14 cellular contexts compared by ENCODE assay signal in the genomic region with DNA sequence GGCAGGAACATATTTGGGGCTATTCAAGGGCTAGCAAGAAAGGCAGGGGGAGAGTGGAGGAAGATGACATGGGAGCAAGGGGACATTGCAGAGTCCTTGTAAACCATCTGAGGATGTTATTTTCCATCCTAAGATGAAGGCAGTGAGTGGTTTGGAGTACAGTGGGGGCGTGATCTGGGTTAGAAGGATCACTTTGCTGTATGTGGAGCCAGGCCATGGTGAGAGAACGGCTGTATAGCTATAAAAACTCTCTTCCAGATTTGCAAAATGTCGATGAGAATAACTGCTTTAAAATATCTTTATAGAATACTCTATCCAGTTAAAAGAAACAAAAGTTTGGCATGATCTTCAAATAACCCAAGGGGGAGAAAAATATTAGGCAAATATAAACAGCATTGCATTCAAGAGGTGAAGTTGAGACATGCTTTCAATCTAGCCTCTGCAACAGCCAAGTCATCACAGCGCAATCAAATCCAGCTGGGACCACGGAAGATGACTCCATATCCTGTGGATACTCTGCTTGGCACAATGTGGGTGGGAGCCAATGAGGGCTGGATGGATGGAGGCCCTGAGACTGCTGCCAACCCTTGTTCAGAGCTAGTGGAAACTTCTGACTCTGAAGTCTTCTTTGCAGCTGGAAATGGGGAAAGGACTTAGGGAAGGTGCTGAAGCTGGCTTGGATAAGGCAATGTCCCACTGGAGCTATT.
DNase-seq lines count a peak whose midpoint lies in the region; ATAC-seq, FAIRE-seq and TF ChIP-seq lines count a peak whose summit lies in the region.
"Had no signal": no experiment of that assay in that cellular context is flagged by ENCODE, and none has a peak within 500 bp of the region (broad histone marks: within the 10 kb centered on the region; RNA-seq: fewer than 3 reads in every experiment).

No MANE protein-coding gene starts in this region.

- H3K36me3 Mint-ChIP-seq in activated CD4-positive, alpha-beta T cell treated with anti-CD3 and anti-CD28 coated beads, Interleukin-2, amount 10 ng/mL, durations not matched to agents 7 days and 5 days (ENCODE audit: low read depth): no peaks in the 10 kb centered on the region
- H3K36me3 Mint-ChIP-seq: WTC11 had no signal

- H3K27ac Mint-ChIP-seq in activated CD4-positive, alpha-beta T cell treated with anti-CD3 and anti-CD28 coated beads, Interleukin-2, amount 10 ng/mL, durations not matched to agents 7 days and 5 days: no peak overlapping the region
- H3K27ac Mint-ChIP-seq: WTC11 had no signal

- in situ Hi-C loops in brain microvascular endothelial cell (cut with HindIII; ENCODE audit: low pct_ligation_motif_present, low sequenced_read_pairs) (no loop called here), transverse colon (cut with MboI; ENCODE audit: low pct_ligation_motif_present in 1 of 4, low pct_unique_long_range_greater_than_20kb in 1 of 4, low sequenced_read_pairs in 3 of 4) (no loop called here)

- no peak for TF ChIP-seq EP300 in transverse colon (IDR thresholded peaks at IDR 0.05; ENCODE audit: low read depth)

- H3K9me3 ChIP-seq in transverse colon: no peaks in the 10 kb centered on the region

- no peaks in the 10 kb centered on the region for H3K9me3 Mint-ChIP-seq in activated CD4-positive, alpha-beta T cell treated with anti-CD3 and anti-CD28 coated beads, Interleukin-2, amount 10 ng/mL, durations not matched to agents 7 days and 5 days
- H3K9me3 Mint-ChIP-seq: WTC11 had no signal

- DNase-seq in HFF-Myc (ENCODE audit: extremely low read depth, low read depth) (peak; percentile 91), brain microvascular endothelial cell (peak; percentile 60), cardiac septum (ENCODE audit: low spot score) (peak; percentile 68), urothelium cell line (ENCODE audit: low spot score) (no peak), transverse colon (no peak)
- DNase-seq in activated CD4-positive, alpha-beta T cell treated with anti-CD3 and anti-CD28 coated beads, Interleukin-2, amount 10 ng/mL, durations not matched to agents 7 days and 5 days: no peak
- DNase-seq: activated T-cell treated with anti-CD3 and anti-CD28 coated beads for 4 hours; effector memory CD4-positive, alpha-beta T cell; NCI-H1436 treated with DMSO at 0.1 percent for 48 hours; NCI-H774 had no signal

- H3K4me1 Mint-ChIP-seq in activated CD4-positive, alpha-beta T cell treated with anti-CD3 and anti-CD28 coated beads, Interleukin-2, amount 10 ng/mL, durations not matched to agents 7 days and 5 days: no peaks in the 10 kb centered on the region

- H3K4me1 ChIP-seq in transverse colon: no peaks in the 10 kb centered on the region

- POLR2A ChIA-PET in activated CD4-positive, alpha-beta T cell treated with anti-CD3 and anti-CD28 coated beads, Interleukin-2, amount 10 ng/mL, durations not matched to agents 7 days and 5 days (lab: Charles Lee): no interaction called here

- H3K27me3 Mint-ChIP-seq in activated CD4-positive, alpha-beta T cell treated with anti-CD3 and anti-CD28 coated beads, Interleukin-2, amount 10 ng/mL, durations not matched to agents 7 days and 5 days: no peaks in the 10 kb centered on the region

- no peak for ATAC-seq in GM21526 (IDR thresholded peaks at IDR 0.05; ENCODE audit: low FRiP score, unreplicated experiment)
- ATAC-seq: GM12878, HCT116, WTC11 had no signal

- CTCF ChIA-PET in activated CD4-positive, alpha-beta T cell treated with anti-CD3 and anti-CD28 coated beads, Interleukin-2, amount 10 ng/mL, durations not matched to agents 7 days and 5 days (lab: Charles Lee): interaction anchor here (0.8 kb wide), 1 partner anchor 10 kb away, joined by 3 read pairs; no protein-coding TSS in a partner anchor

- no peak overlapping the region for H3K4me3 ChIP-seq in HFF-Myc (replicated peaks; ENCODE audit: low read depth, low read length)
- no peak overlapping the region for H3K4me3 ChIP-seq in brain microvascular endothelial cell (ENCODE audit: low read depth, low read length)
- H3K4me3 ChIP-seq in transverse colon: no peak overlapping the region
- H3K4me3 ChIP-seq: GM12878 had no signal

- TF ChIP-seq CTCF in HFF-Myc (IDR thresholded peaks at IDR 0.05; ENCODE audit: low read depth, low read length, missing control alignments): no peak
- TF ChIP-seq CTCF in brain microvascular endothelial cell (IDR thresholded peaks at IDR 0.05; ENCODE audit: low read depth, low read length, missing control alignments): no peak
- no peak for TF ChIP-seq CTCF in transverse colon (IDR thresholded peaks at IDR 0.05)

- 75 to 82% methylated on average over 5 of the region's 5 CpGs for WGBS in transverse colon (ENCODE audit: low coverage in 1 of 2), 2 donors

- no peak overlapping the region for H3K4me3 Mint-ChIP-seq in activated CD4-positive, alpha-beta T cell treated with anti-CD3 and anti-CD28 coated beads, Interleukin-2, amount 10 ng/mL, durations not matched to agents 7 days and 5 days
- H3K4me3 Mint-ChIP-seq: WTC11 had no signal

- H3K27ac ChIP-seq in brain microvascular endothelial cell (no peak overlapping the region), transverse colon (no peak overlapping the region)

- H3K27me3 ChIP-seq in brain microvascular endothelial cell (replicated peaks) (no peaks in the 10 kb centered on the region), transverse colon (no peaks in the 10 kb centered on the region)

- intact Hi-C loops in cardiac septum (cut with DNase I): no loop called here
- intact Hi-C loops in transverse colon (cut with DNase I; ENCODE audit: low total_unique reads): no loop called here

- no peak for TF ChIP-seq POLR2A in transverse colon (IDR thresholded peaks at IDR 0.05)

- peak; percentile 5 for FAIRE-seq in urothelium cell line (lab: Jason Lieb, UNC)
- FAIRE-seq: GM12878 had no signal

- H3K36me3 ChIP-seq in brain microvascular endothelial cell (replicated peaks) (no peaks in the 10 kb centered on the region), transverse colon (no peaks in the 10 kb centered on the region)

Comparison
In these comparisons a context has a peak if more than half of its experiments do, and no peak if none do; other contexts are left out.
1. DNase-seq: peak in HFF-Myc (single experiment), brain microvascular endothelial cell (single experiment) and cardiac septum (single experiment); none in urothelium cell line (single experiment), transverse colon (single experiment) and activated CD4-positive, alpha-beta T cell treated with anti-CD3 and anti-CD28 coated beads, Interleukin-2, amount 10 ng/mL, durations not matched to agents 7 days and 5 days (single experiment).